In genomic region chr11:2929880-2930704, GRCh38 we compare ENCODE assay signal across 8 cellular contexts. TPM values are rescaled to one million over a fixed set of nuclear protein-coding genes. Genes with fewer than 3 reads are reported as not detected.
A peak's percentile ranks its signal among the peaks of the same experiment; 100 is the strongest.
DNase-seq lines count a peak whose midpoint lies in the region; ATAC-seq, FAIRE-seq and TF ChIP-seq lines count a peak whose summit lies in the region.

No MANE protein-coding gene starts in this region.

- peak overlapping the region; percentile 89 for H3K4me2 ChIP-seq in HCT116 (ENCODE audit: low read length)
- peak overlapping the region; percentile 97 for H3K4me2 ChIP-seq in OCI-LY3 (ENCODE audit: low read length)
- peak overlapping the region; percentile 91 for H3K4me2 ChIP-seq in keratinocyte (ENCODE audit: control insufficient read depth, extremely low read depth, insufficient read depth, low read depth, low read length)

- intact Hi-C loops in HCT116 (cut with micrococcal nuclease): loop anchor here (1.0 to 5.0 kb wide), 5 partner anchors 37 to 398 kb away; partner anchors contain the start of gene MRGPRG

- TF ChIP-seq CTCF in HCT116 (IDR thresholded peaks at IDR 0.05 in 2 of 3, conservative IDR thresholded peaks at IDR 0.05 in 1 of 3; ENCODE audit: borderline replicate concordance in 1 of 3, insufficient read depth in 1 of 3, low read depth in 2 of 3, low read length in 2 of 3): no peak
- no peak for TF ChIP-seq CTCF in OCI-LY3 (IDR thresholded peaks at IDR 0.05; ENCODE audit: low read depth, low read length)
- no peak for TF ChIP-seq CTCF in keratinocyte (optimal IDR thresholded peaks at IDR 0.05 in 1 of 3, IDR thresholded peaks at IDR 0.05 in 1 of 3, conservative IDR thresholded peaks at IDR 0.05 in 1 of 3; ENCODE audit: extremely low read depth in 1 of 3, insufficient read depth in 2 of 3, low read length in 3 of 3)

- FAIRE-seq in keratinocyte (lab: Jason Lieb, UNC): peak; percentile 13

- H3K9me2 ChIP-seq in HCT116 (ENCODE audit: insufficient read depth): no peaks in the 10 kb centered on the region

- H3K27ac ChIP-seq in HCT116 (ENCODE audit: low read depth, low read length) (peak overlapping the region; percentile 99), OCI-LY3 (ENCODE audit: low read length) (no peak overlapping the region; the same call in 1 of the 2 replicates), keratinocyte (ENCODE audit: control insufficient read depth, insufficient read depth, low read length) (peak overlapping the region; percentile 88)

- H3K9me3 ChIP-seq in HCT116 (ENCODE audit: control insufficient read depth in 1 of 2, insufficient read depth in 1 of 2, low read depth in 1 of 2, low read length in 2 of 2) (no peaks in the 10 kb centered on the region), OCI-LY3 (ENCODE audit: insufficient read depth, low read length) (no peaks in the 10 kb centered on the region), keratinocyte (ENCODE audit: control insufficient read depth, low read depth, low read length) (no peaks in the 10 kb centered on the region)

- H3K4me1 ChIP-seq in HCT116 (ENCODE audit: control insufficient read depth in 1 of 2, insufficient read depth in 2 of 2, low read length in 2 of 2) (peaks cover 43 to 77% of the 10 kb centered on the region in 2 experiments), OCI-LY3 (ENCODE audit: low read length) (peaks cover 4% of the 10 kb centered on the region; the same call in 1 of the 2 replicates), keratinocyte (ENCODE audit: control insufficient read depth, extremely low read depth, insufficient read depth, low read length) (peaks cover 47% of the 10 kb centered on the region)

- ATAC-seq in HCT116 (peak; percentile 26), GM21360 (IDR thresholded peaks at IDR 0.05; ENCODE audit: unreplicated experiment) (no peak)

- CTCF ChIA-PET in HCT116 (lab: Charles Lee): interaction anchor here (0.7 to 2.4 kb wide), 16 partner anchors 10 to 509 kb away, joined by 3 to 58 read pairs (median 6); partner anchors contain the start of gene NAP1L4

- H4K20me1 ChIP-seq in HCT116 (ENCODE audit: insufficient read depth) (peaks cover 14% of the 10 kb centered on the region; the same call in 1 of the 2 replicates), OCI-LY3 (ENCODE audit: insufficient read depth, low read length) (no peaks in the 10 kb centered on the region), keratinocyte (ENCODE audit: control insufficient read depth, extremely low read depth, insufficient read depth, low read length) (peaks cover 12% of the 10 kb centered on the region)

- TF ChIP-seq RAD21 in HCT116 (IDR thresholded peaks at IDR 0.05; ENCODE audit: low read depth): no peak

- peaks cover 30% of the 10 kb centered on the region for H3K79me2 ChIP-seq in HCT116 (ENCODE audit: insufficient read depth, low read length)
- no peaks in the 10 kb centered on the region for H3K79me2 ChIP-seq in OCI-LY3 (ENCODE audit: low read length)
- H3K79me2 ChIP-seq in keratinocyte (ENCODE audit: control insufficient read depth, insufficient read depth, low read length): peaks cover 26% of the 10 kb centered on the region

- POLR2A ChIA-PET in HCT116 (lab: Charles Lee): interaction anchor here (0.9 to 4.5 kb wide), 17 partner anchors 10 to 397 kb away, joined by 3 to 50 read pairs (median 7); partner anchors contain the start of gene CDKN1C

- dilution Hi-C loops in keratinocyte (cut with MboI; ENCODE audit: extremely low pct_ligation_motif_present, low sequenced_read_pairs): no loop called here

- H3K27me3 ChIP-seq in HCT116 (ENCODE audit: insufficient read depth, low read length) (no peaks in the 10 kb centered on the region), OCI-LY3 (ENCODE audit: low read depth, low read length) (no peaks in the 10 kb centered on the region), keratinocyte (ENCODE audit: control insufficient read depth, extremely low read depth, insufficient read depth, low read length) (no peaks in the 10 kb centered on the region)

- peak; percentile 26 for TF ChIP-seq POLR2A in HCT116 (IDR thresholded peaks at IDR 0.05; ENCODE audit: borderline replicate concordance, extremely low read depth, insufficient read depth, insufficient read length)

- RAD21 ChIA-PET in HCT116 (lab: Charles Lee; ENCODE audit: low non-redundant PET in 1 of 2, low total read pairs in 2 of 2, uncharacterized antibody in 2 of 2, unreplicated experiment in 2 of 2): interaction anchor here (0.6 to 2.7 kb wide), 11 partner anchors 26 to 398 kb away, joined by 3 to 11 read pairs (median 3); no protein-coding TSS in a partner anchor

- H3K9ac ChIP-seq in HCT116 (ENCODE audit: low read length) (peak overlapping the region; percentile 97), OCI-LY3 (ENCODE audit: low read length) (peak overlapping the region; percentile 60), keratinocyte (ENCODE audit: control insufficient read depth, extremely low read depth, insufficient read depth, low read length) (peak overlapping the region; percentile 91)

- H3K4me3 ChIP-seq in HCT116 (replicated peaks in 1 of 2; ENCODE audit: low read depth in 1 of 2, low read length in 2 of 2) (peak overlapping the region; percentile 61 to 93), OCI-LY3 (ENCODE audit: low read length) (peak overlapping the region; percentile 76), keratinocyte (ENCODE audit: control insufficient read depth in 2 of 3, extremely low read depth in 1 of 3, insufficient read depth in 2 of 3, low read depth in 1 of 3, low read length in 3 of 3) (peak overlapping the region; percentile 29 to 64 (median 60))

- H3K36me3 ChIP-seq in HCT116 (ENCODE audit: control insufficient read depth in 1 of 2, insufficient read depth in 2 of 2, low read length in 2 of 2): peaks cover 0 to 15% of the 10 kb centered on the region in 2 experiments; a peak in 2 of 4 replicates
- H3K36me3 ChIP-seq in OCI-LY3 (replicated peaks; ENCODE audit: low read depth, low read length): no peaks in the 10 kb centered on the region
- peaks cover 2 to 7% of the 10 kb centered on the region in 2 experiments for H3K36me3 ChIP-seq in keratinocyte (ENCODE audit: control insufficient read depth in 2 of 2, extremely low read depth in 1 of 2, insufficient read depth in 2 of 2, low read length in 2 of 2)

- no peak overlapping the region for H2AFZ ChIP-seq in HCT116 (ENCODE audit: low read depth, low read length, poor library complexity, severe bottlenecking)
- peak overlapping the region; percentile 89 for H2AFZ ChIP-seq in OCI-LY3 (ENCODE audit: low read depth, low read length)
- H2AFZ ChIP-seq in keratinocyte (ENCODE audit: control insufficient read depth, low read length): peak overlapping the region; percentile 68

- DNase-seq in EH (ENCODE audit: low read depth): peak; percentile 78
- peak; percentile 46 for DNase-seq in HCT116 (ENCODE audit: low read depth, low spot score)
- DNase-seq in astrocyte of the hippocampus (ENCODE audit: low read depth, low spot score): peak; percentile 66
- no peak for DNase-seq in keratinocyte (ENCODE audit: low read depth, low spot score)
- DNase-seq in stimulated activated CD8-positive, alpha-beta memory T cell treated with anti-CD3 and anti-CD28 coated beads, Interleukin-4, amount 100 ng/mL, for 48 hours: peak; percentile 69
- no peak for DNase-seq in epidermal melanocyte (ENCODE audit: insufficient read length, low spot score)

- TSS peak; percentile 72 for BruUV-seq in HCT116 (replicated peaks; lab: Mats Ljungman, UMichigan)

- H3K9me1 ChIP-seq in keratinocyte (ENCODE audit: control insufficient read depth, extremely low read depth, insufficient read depth, low read length): peaks cover 3% of the 10 kb centered on the region

TF ChIP-seq in HCT116, 20 proteins besides CTCF, POLR2A, EP300 and RAD21 (continues in another document):
- TF ChIP-seq REST (IDR thresholded peaks at IDR 0.05; ENCODE audit: low read depth): no peak

RNA-seq across cellular contexts. Expression of gene PHLDA2, which starts 0.9 kb away (rescaled TPM):
- total RNA-seq in HCT116 (2021; ENCODE audit: unreplicated experiment): 309 TPM
- 446 and 495 TPM in 2 replicates for polyA plus RNA-seq in HCT116 (2012)
- 24.3 to 36.0 TPM (median 27.3 TPM) in 3 replicates for polyA plus RNA-seq in keratinocyte
- 52.2 TPM for polyA plus RNA-seq in keratinocyte (2011; ENCODE audit: low read depth)
- polyA plus RNA-seq in keratinocyte (2011; cell fraction: cytosol; rRNA removed): 35.3 and 141 TPM in 2 replicates
- 15.6 and 36.1 TPM in 2 replicates for polyA plus RNA-seq in keratinocyte (2011; cell fraction: nucleus; rRNA removed)
- polyA plus RNA-seq in keratinocyte (2012; ENCODE audit: low replicate concordance): 80.5 and 153 TPM in 2 replicates
- polyA minus RNA-seq in keratinocyte: 2.6 to 28.4 TPM (median 4.5 TPM) in 3 replicates
- polyA minus RNA-seq in keratinocyte (2011; cell fraction: cytosol; rRNA and poly(A)+ RNA removed): 91.1 TPM
- polyA minus RNA-seq in keratinocyte (2011; cell fraction: nucleus; rRNA and poly(A)+ RNA removed): 12.3 and 12.4 TPM in 2 replicates

RNA-seq across cellular contexts. Expression of gene CDKN1C, which starts 44.5 kb away (rescaled TPM):
- total RNA-seq in HCT116 (2021; ENCODE audit: unreplicated experiment): 24.0 TPM
- 15.9 and 22.3 TPM in 2 replicates for polyA plus RNA-seq in HCT116 (2012)
- 0.06 to 0.49 TPM (median 0.37 TPM) in 3 replicates for polyA plus RNA-seq in keratinocyte
- polyA plus RNA-seq in keratinocyte (2011; ENCODE audit: low read depth): 9.8 TPM
- 0.21 and 0.24 TPM in 2 replicates for polyA plus RNA-seq in keratinocyte (2011; cell fraction: cytosol; rRNA removed)
- 0.23 and 0.27 TPM in 2 replicates for polyA plus RNA-seq in keratinocyte (2011; cell fraction: nucleus; rRNA removed)
- polyA plus RNA-seq in keratinocyte (2012; ENCODE audit: low replicate concordance): 0.26 and 7.1 TPM in 2 replicates
- polyA minus RNA-seq in keratinocyte: not detected in 3 replicates
- 2.9 TPM for polyA minus RNA-seq in keratinocyte (2011; cell fraction: cytosol; rRNA and poly(A)+ RNA removed)
- polyA minus RNA-seq in keratinocyte (2011; cell fraction: nucleus; rRNA and poly(A)+ RNA removed): 0.31 and 0.84 TPM in 2 replicates

Comparison
In these comparisons a context has a peak if more than half of its experiments do, and no peak if none do; other contexts are left out.
1. DNase-seq: peak in EH (single experiment), HCT116 (single experiment), astrocyte of the hippocampus (single experiment) and stimulated activated CD8-positive, alpha-beta memory T cell treated with anti-CD3 and anti-CD28 coated beads, Interleukin-4, amount 100 ng/mL, for 48 hours (single experiment); none in keratinocyte (single experiment) and epidermal melanocyte (single experiment).
2. Peak in every context shown above with its lines, with median percentiles within 50 percentile points of each other: H3K4me2 ChIP-seq, H3K4me3 ChIP-seq and H3K9ac ChIP-seq.